In genomic region chr19:43751466-43752220, GRCh38 we compare ENCODE assay signal across 9 cellular contexts.
DNase-seq lines count a peak whose midpoint lies in the region; ATAC-seq, FAIRE-seq and TF ChIP-seq lines count a peak whose summit lies in the region.
"Had no signal": no experiment of that assay in that cellular context is flagged by ENCODE, and none has a peak within 500 bp of the region (broad histone marks: within the 10 kb centered on the region; RNA-seq: fewer than 3 reads in every experiment).

No MANE protein-coding gene starts in this region.

- no peak for ATAC-seq in central memory CD8-positive, alpha-beta T cell (replicated peaks; ENCODE audit: extremely low read depth, poor library complexity, severe bottlenecking)
- no peak for ATAC-seq in HG03432 (IDR thresholded peaks at IDR 0.05; ENCODE audit: unreplicated experiment)
- ATAC-seq: psoas muscle had no signal

- H3K79me2 ChIP-seq in Loucy (ENCODE audit: insufficient read depth, low read length) = peaks cover 48% of the 10 kb centered on the region

- H3K4me2 ChIP-seq in Loucy (ENCODE audit: low read depth, low read length, poor library complexity, severe bottlenecking) = peak overlapping the region; percentile 90

- no peaks in the 10 kb centered on the region for H3K27me3 ChIP-seq in Loucy (ENCODE audit: insufficient read depth, low read length, poor library complexity, severe bottlenecking)

- peaks cover 21% of the 10 kb centered on the region for H3K4me1 ChIP-seq in Loucy (ENCODE audit: insufficient read depth, low read length, poor library complexity, severe bottlenecking)

- H3K4me3 Mint-ChIP-seq in central memory CD8-positive, alpha-beta T cell = no peak overlapping the region

- peaks cover 48% of the 10 kb centered on the region for H3K36me3 Mint-ChIP-seq in central memory CD8-positive, alpha-beta T cell (ENCODE audit: insufficient read depth)

- peak; percentile 24 for DNase-seq in AG20443 (ENCODE audit: low spot score)
- DNase-seq in central memory CD8-positive, alpha-beta T cell (ENCODE audit: low spot score in 2 of 2) = no peak
- DNase-seq in retina = no peak
- DNase-seq in GM19239 (ENCODE audit: insufficient read length, low spot score) = no peak
- DNase-seq: NCI-H69, psoas muscle, T1000 had no signal

- no peak overlapping the region for H3K9ac ChIP-seq in Loucy (ENCODE audit: low read depth, low read length, poor library complexity, severe bottlenecking)

- peak overlapping the region; percentile 5 for H3K4me3 ChIP-seq in Loucy (ENCODE audit: low read length, poor library complexity, severe bottlenecking)
- H3K4me3 ChIP-seq: psoas muscle had no signal

- H3K9me3 Mint-ChIP-seq in central memory CD8-positive, alpha-beta T cell = no peaks in the 10 kb centered on the region

- H3F3A ChIP-seq in Loucy (ENCODE audit: low read depth) = 0 out of 2 replicates have a peak, but pooled peaks cover 3% of the 10 kb centered on the region

- H3K9me2 ChIP-seq in Loucy (replicated peaks; ENCODE audit: low read depth, low read length) = no peaks in the 10 kb centered on the region

- H3K27ac Mint-ChIP-seq in central memory CD8-positive, alpha-beta T cell (ENCODE audit: low read depth) = peak overlapping the region; percentile 16

- H2AFZ ChIP-seq in Loucy (ENCODE audit: low read length) = no peak overlapping the region

- TF ChIP-seq CTCF in Loucy (conservative IDR thresholded peaks at IDR 0.05; ENCODE audit: low read length) = no peak

- peaks cover 67% of the 10 kb centered on the region for H3K4me1 Mint-ChIP-seq in central memory CD8-positive, alpha-beta T cell

- FAIRE-seq in GM19239 (lab: Jason Lieb, UNC) = no peak

- no peaks in the 10 kb centered on the region for H3K27me3 Mint-ChIP-seq in central memory CD8-positive, alpha-beta T cell

- H3K36me3 ChIP-seq in Loucy (ENCODE audit: insufficient read depth, low read length) = peaks cover 39% of the 10 kb centered on the region; the same call in 1 of the 2 replicates

- peaks cover 20% of the 10 kb centered on the region for H4K20me1 ChIP-seq in Loucy (ENCODE audit: insufficient read depth, low read length, poor library complexity, severe bottlenecking)

- no peaks in the 10 kb centered on the region for H3K9me3 ChIP-seq in Loucy (ENCODE audit: insufficient read depth, low read depth, low read length)
- H3K9me3 ChIP-seq: psoas muscle had no signal
